In genomic region chr10:101840741-101841453, GRCh38 we compare ENCODE assay signal across 8 cellular contexts. TPM values are rescaled to one million over a fixed set of nuclear protein-coding genes. Genes with fewer than 3 reads are reported as not detected.
DNase-seq lines count a peak whose midpoint lies in the region; TF ChIP-seq lines count a peak whose summit lies in the region.

No MANE protein-coding gene starts in this region.

- H3K4me3 Mint-ChIP-seq in activated naive CD8-positive, alpha-beta T cell: peak overlapping the region; percentile 91
- H3K4me3 Mint-ChIP-seq in glutamatergic neuron (ENCODE audit: unreplicated experiment): peak overlapping the region; percentile 78

- no peak overlapping the region for H3K27ac Mint-ChIP-seq in activated naive CD8-positive, alpha-beta T cell
- peak overlapping the region; percentile 68 for H3K27ac Mint-ChIP-seq in glutamatergic neuron (ENCODE audit: unreplicated experiment)

- H3K27me3 ChIP-seq in DOHH2 (ENCODE audit: control insufficient read depth, low read length) (peaks cover 18% of the 10 kb centered on the region), GM23248 (replicated peaks; ENCODE audit: insufficient read depth) (no peaks in the 10 kb centered on the region), Loucy (ENCODE audit: insufficient read depth, low read length, poor library complexity, severe bottlenecking) (no peaks in the 10 kb centered on the region), osteoblast (ENCODE audit: insufficient read depth, low read length) (no peaks in the 10 kb centered on the region), transverse colon (no peaks in the 10 kb centered on the region)

- in situ Hi-C loops in GM23248 (cut with MboI): no loop called here
- in situ Hi-C loops in transverse colon (cut with MboI; ENCODE audit: low pct_ligation_motif_present in 1 of 4, low pct_unique_long_range_greater_than_20kb in 1 of 4, low sequenced_read_pairs in 3 of 4): loop anchor here in 3 of 4 donors (10.0 kb wide), 1 partner anchor 174 kb away; no protein-coding TSS in a partner anchor

- H3K9me2 ChIP-seq in DOHH2 (replicated peaks; ENCODE audit: control insufficient read depth, low read length): no peaks in the 10 kb centered on the region
- H3K9me2 ChIP-seq in GM23248 (ENCODE audit: insufficient read depth): no peaks in the 10 kb centered on the region
- H3K9me2 ChIP-seq in Loucy (replicated peaks; ENCODE audit: low read depth, low read length): no peaks in the 10 kb centered on the region

- H3K27ac ChIP-seq in DOHH2 (ENCODE audit: low read depth, low read length) (no peak overlapping the region), GM23248 (no peak overlapping the region), osteoblast (ENCODE audit: low read depth, low read length) (no peak overlapping the region), transverse colon (no peak overlapping the region)

- TF ChIP-seq CTCF in DOHH2 (IDR thresholded peaks at IDR 0.05; ENCODE audit: low read depth, low read length, poor library complexity, severe bottlenecking) (peak; percentile 99), Loucy (conservative IDR thresholded peaks at IDR 0.05; ENCODE audit: low read length) (peak; percentile 96), glutamatergic neuron (IDR thresholded peaks at IDR 0.05; ENCODE audit: partially characterized antibody, unreplicated experiment) (peak; percentile 95), osteoblast (IDR thresholded peaks at IDR 0.05; ENCODE audit: extremely low read depth, low read depth, low read length) (peak; percentile 95), transverse colon (IDR thresholded peaks at IDR 0.05) (peak; percentile 81 to 93 (median 86))

- H3K4me3 ChIP-seq in DOHH2 (ENCODE audit: low read length) (peak overlapping the region; percentile 66), GM23248 (peak overlapping the region; percentile 67), Loucy (ENCODE audit: low read length, poor library complexity, severe bottlenecking) (peak overlapping the region; percentile 42), osteoblast (ENCODE audit: insufficient read depth, low read length) (peak overlapping the region; percentile 71), transverse colon (peak overlapping the region in 3 of 4 donors; percentile 13 to 48 (median 18))

- WGBS in GM23248 (ENCODE audit: low coverage in 1 of 2, low lambda C conversion rate in 2 of 2, missing lambda C conversion rate in 2 of 2), 2 experiments: 2% methylated on average over 46 of the region's 46 CpGs
- WGBS in transverse colon (ENCODE audit: low coverage in 1 of 2), 2 donors: 8 to 10% methylated on average over 2 to 46 of the region's 46 CpGs

- TF ChIP-seq EP300 in transverse colon (IDR thresholded peaks at IDR 0.05; ENCODE audit: low read depth): no peak

- H2AFZ ChIP-seq in GM23248: peak overlapping the region; percentile 10; the same call in 1 of the 2 replicates
- no peak overlapping the region for H2AFZ ChIP-seq in Loucy (ENCODE audit: low read length)
- H2AFZ ChIP-seq in osteoblast (ENCODE audit: low read length): no peak overlapping the region

- H4K20me1 ChIP-seq in DOHH2 (ENCODE audit: control insufficient read depth, insufficient read depth, low read depth, low read length) (no peaks in the 10 kb centered on the region; the same call in 1 of the 2 replicates), GM23248 (ENCODE audit: insufficient read depth) (no peaks in the 10 kb centered on the region), Loucy (ENCODE audit: insufficient read depth, low read length, poor library complexity, severe bottlenecking) (no peaks in the 10 kb centered on the region), osteoblast (ENCODE audit: insufficient read depth, low read length) (peaks cover 37% of the 10 kb centered on the region)

- H3K9ac ChIP-seq in GM23248 (no peak overlapping the region), Loucy (ENCODE audit: low read depth, low read length, poor library complexity, severe bottlenecking) (no peak overlapping the region)

- H3K9me3 Mint-ChIP-seq in activated naive CD8-positive, alpha-beta T cell (ENCODE audit: low read depth): no peaks in the 10 kb centered on the region
- H3K9me3 Mint-ChIP-seq in glutamatergic neuron (ENCODE audit: unreplicated experiment): peaks cover 14% of the 10 kb centered on the region

- no peak for TF ChIP-seq POLR2A in transverse colon (IDR thresholded peaks at IDR 0.05)

- H3K79me2 ChIP-seq in DOHH2 (ENCODE audit: control insufficient read depth, low read length) (no peaks in the 10 kb centered on the region), GM23248 (ENCODE audit: insufficient read depth) (no peaks in the 10 kb centered on the region), Loucy (ENCODE audit: insufficient read depth, low read length) (no peaks in the 10 kb centered on the region), osteoblast (ENCODE audit: insufficient read depth, low read length) (no peaks in the 10 kb centered on the region)

- H3K36me3 ChIP-seq in DOHH2 (ENCODE audit: control insufficient read depth, low read length) (no peaks in the 10 kb centered on the region), GM23248 (ENCODE audit: low read depth) (no peaks in the 10 kb centered on the region), Loucy (ENCODE audit: insufficient read depth, low read length) (peaks cover 5% of the 10 kb centered on the region; the same call in 1 of the 2 replicates), osteoblast (ENCODE audit: insufficient read depth, low read length) (no peaks in the 10 kb centered on the region), transverse colon (no peaks in the 10 kb centered on the region)

- H3K4me1 ChIP-seq in DOHH2 (ENCODE audit: control insufficient read depth, low read length): peaks cover 48% of the 10 kb centered on the region
- no peaks in the 10 kb centered on the region for H3K4me1 ChIP-seq in GM23248 (ENCODE audit: insufficient read depth)
- H3K4me1 ChIP-seq in Loucy (ENCODE audit: insufficient read depth, low read length, poor library complexity, severe bottlenecking): peaks cover 5% of the 10 kb centered on the region
- peaks cover 10% of the 10 kb centered on the region for H3K4me1 ChIP-seq in osteoblast (ENCODE audit: insufficient read depth, low read length)
- H3K4me1 ChIP-seq in transverse colon: peaks cover 20 to 31% (median 25%) of the 10 kb centered on the region in 4 donors

- peaks cover 5% of the 10 kb centered on the region for H3K27me3 Mint-ChIP-seq in activated naive CD8-positive, alpha-beta T cell
- peaks cover 16% of the 10 kb centered on the region for H3K27me3 Mint-ChIP-seq in glutamatergic neuron (ENCODE audit: unreplicated experiment)

- H3F3A ChIP-seq in DOHH2 (ENCODE audit: control insufficient read depth, insufficient read depth) (no peaks in the 10 kb centered on the region), GM23248 (ENCODE audit: insufficient read depth) (no peaks in the 10 kb centered on the region), Loucy (ENCODE audit: low read depth) (no peaks in the 10 kb centered on the region)

- peaks cover 49% of the 10 kb centered on the region for H3K4me1 Mint-ChIP-seq in activated naive CD8-positive, alpha-beta T cell (ENCODE audit: low read depth)
- H3K4me1 Mint-ChIP-seq in glutamatergic neuron (ENCODE audit: low read depth, unreplicated experiment): peaks cover 57% of the 10 kb centered on the region

- intact Hi-C loops in transverse colon (cut with DNase I; ENCODE audit: low total_unique reads): loop anchor here (10.0 kb wide), 1 partner anchor 174 kb away; no protein-coding TSS in a partner anchor

- H3K4me2 ChIP-seq in DOHH2 (ENCODE audit: low read length) (peak overlapping the region; percentile 79), GM23248 (ENCODE audit: unreplicated experiment) (peak overlapping the region; percentile 92), Loucy (ENCODE audit: low read depth, low read length, poor library complexity, severe bottlenecking) (peak overlapping the region; percentile 56), osteoblast (ENCODE audit: insufficient read depth, low read length) (peak overlapping the region; percentile 92)

- H3K9me3 ChIP-seq in DOHH2 (ENCODE audit: control insufficient read depth, insufficient read depth, low read length): no peaks in the 10 kb centered on the region
- no peaks in the 10 kb centered on the region for H3K9me3 ChIP-seq in GM23248 (ENCODE audit: low read depth)
- no peaks in the 10 kb centered on the region for H3K9me3 ChIP-seq in Loucy (ENCODE audit: insufficient read depth, low read depth, low read length)
- H3K9me3 ChIP-seq in osteoblast (ENCODE audit: low read depth, low read length): no peaks in the 10 kb centered on the region
- no peaks in the 10 kb centered on the region for H3K9me3 ChIP-seq in transverse colon

- peak; percentile 90 for DNase-seq in GM23248
- DNase-seq in SK-N-DZ (ENCODE audit: low spot score): peak; percentile 72
- peak; percentile 93 for DNase-seq in glutamatergic neuron
- DNase-seq in osteoblast (ENCODE audit: insufficient read length, low spot score, missing footprints): peak; percentile 99
- DNase-seq in transverse colon: peak; percentile 80

- peaks cover 6% of the 10 kb centered on the region for H3K36me3 Mint-ChIP-seq in activated naive CD8-positive, alpha-beta T cell
- H3K36me3 Mint-ChIP-seq in glutamatergic neuron (ENCODE audit: unreplicated experiment): no peaks in the 10 kb centered on the region

RNA-seq across cellular contexts. Expression of gene KCNIP2, which starts 2.7 kb away (rescaled TPM):
- 0.22 TPM in 1 of 2 replicates, not detected in the other for total RNA-seq in GM23248 (2014; rRNA removed; shearing (Covaris generic))
- 0.15 and 0.24 TPM in 2 replicates for polyA plus RNA-seq in GM23248 (2016; fragmentation: Nextera tagmentation; extraction: Ambion mirVana)
- polyA plus RNA-seq in SK-N-DZ (2014; cell fraction: cytosol; rRNA removed): 1.4 and 2.2 TPM in 2 replicates
- 12.4 TPM in 2 replicates for polyA plus RNA-seq in SK-N-DZ (2014; cell fraction: nucleus; rRNA removed)
- total RNA-seq in glutamatergic neuron (ENCODE audit: unreplicated experiment) (30.0 TPM), osteoblast (0.88 and 1.4 TPM in 2 replicates), transverse colon (1 to 10 TPM; 1.1 to 5.2 (median 2.2) TPM)

RNA-seq across cellular contexts. Expression of gene OGA, which starts 22.7 kb away (rescaled TPM):
- 73.6 and 78.0 TPM in 2 replicates for total RNA-seq in GM23248 (2014; rRNA removed; shearing (Covaris generic))
- polyA plus RNA-seq in GM23248 (2016; fragmentation: Nextera tagmentation; extraction: Ambion mirVana): 35.2 and 42.5 TPM in 2 replicates
- polyA plus RNA-seq in SK-N-DZ (2014; cell fraction: cytosol; rRNA removed): 47.3 and 51.7 TPM in 2 replicates
- 142 and 189 TPM in 2 replicates for polyA plus RNA-seq in SK-N-DZ (2014; cell fraction: nucleus; rRNA removed)
- total RNA-seq in glutamatergic neuron (ENCODE audit: unreplicated experiment) (277 TPM), osteoblast (115 and 121 TPM in 2 replicates), transverse colon (100 to 1,000 TPM; 114 to 608 (median 172) TPM)

RNA-seq across cellular contexts. Expression of gene NPM3, which starts 57.7 kb away (rescaled TPM):
- 62.0 and 69.6 TPM in 2 replicates for total RNA-seq in GM23248 (2014; rRNA removed; shearing (Covaris generic))
- 2.9 and 4.1 TPM in 2 replicates for polyA plus RNA-seq in GM23248 (2016; fragmentation: Nextera tagmentation; extraction: Ambion mirVana)
- 166 and 203 TPM in 2 replicates for polyA plus RNA-seq in SK-N-DZ (2014; cell fraction: cytosol; rRNA removed)
- 82.0 and 159 TPM in 2 replicates for polyA plus RNA-seq in SK-N-DZ (2014; cell fraction: nucleus; rRNA removed)
- total RNA-seq in glutamatergic neuron (ENCODE audit: unreplicated experiment) (18.1 TPM), osteoblast (47.7 and 64.8 TPM in 2 replicates), transverse colon (10 to 100 TPM in 3 of 4 donors, 1 to 10 TPM in 1; 8.2 to 18.7 (median 12.7) TPM)

Comparison
In these comparisons a context has a peak if more than half of its experiments do, and no peak if none do; other contexts are left out.
1. H3K4me3 ChIP-seq: peak in every context shown above with its lines; median percentile 71 in osteoblast; 67 in GM23248; 66 in DOHH2; 42 in Loucy; 18 in transverse colon.